Comparison of ENCODE assay signal across 10 cellular contexts in genomic region chr22:35431483-35432205, GRCh38. TPM values are rescaled to one million over a fixed set of nuclear protein-coding genes. Genes with fewer than 3 reads are reported as not detected.
DNase-seq lines count a peak whose midpoint lies in the region; ATAC-seq, FAIRE-seq and TF ChIP-seq lines count a peak whose summit lies in the region.
"Had no signal": no experiment of that assay in that cellular context is flagged by ENCODE, and none has a peak within 500 bp of the region (broad histone marks: within the 10 kb centered on the region; RNA-seq: fewer than 3 reads in every experiment).

No MANE protein-coding gene starts in this region.

- H3K4me1 ChIP-seq in Peyer's patch (peaks cover 0 to 9% (median 0%) of the 10 kb centered on the region in 4 donors), subcutaneous abdominal adipose tissue (ENCODE audit: control insufficient read depth in 5 of 5, insufficient read depth in 5 of 5, low read length in 5 of 5) (peaks cover 3 to 8% (median 5%) of the 10 kb centered on the region in 5 donors)

- H3K9ac ChIP-seq in subcutaneous abdominal adipose tissue (ENCODE audit: low read length in 5 of 5), result no peak overlapping the region

- DNase-seq in Peyer's patch, result no peak
- DNase-seq in caudate nucleus (lab: John Stamatoyannopoulos, UW), result peak in 2 of 61 donors; percentile 26 to 30
- DNase-seq in medulla oblongata (ENCODE audit: extremely low spot score), result peak; percentile 6
- DNase-seq in frontal cortex (ENCODE audit: low spot score in 2 of 2), result no peak
- DNase-seq in HT-29 (ENCODE audit: low spot score), result no peak
- DNase-seq in stimulated activated naive CD8-positive, alpha-beta T cell treated with anti-CD3 and anti-CD28 coated beads, Interleukin-15, Interleukin-2, amounts not matched to agents 100 U/mL and 50 U/mL, for 24 hours, result no peak
- no peak for DNase-seq in stimulated activated CD4-positive, alpha-beta T cell treated with anti-CD3 and anti-CD28 coated beads, Interleukin-2, amount 100 ng/mL, for 48 hours

- no peaks in the 10 kb centered on the region for H3K27me3 ChIP-seq in Peyer's patch
- no peaks in the 10 kb centered on the region for H3K27me3 ChIP-seq in subcutaneous abdominal adipose tissue (ENCODE audit: control insufficient read depth in 5 of 5, insufficient read depth in 4 of 5, low read length in 5 of 5)
- H3K27me3 ChIP-seq: MG63, upper lobe of left lung had no signal

- no peak for FAIRE-seq in frontal cortex (lab: Jason Lieb, UNC)

- peaks cover 0 to 12% (median 5%) of the 10 kb centered on the region in 4 donors for H3K9me3 ChIP-seq in Peyer's patch
- peaks cover 2 to 17% (median 14%) of the 10 kb centered on the region in 5 donors for H3K9me3 ChIP-seq in subcutaneous abdominal adipose tissue (ENCODE audit: control insufficient read depth in 5 of 5, low read length in 5 of 5)
- H3K9me3 ChIP-seq: MG63 had no signal

- H3K36me3 ChIP-seq in Peyer's patch (no peaks in the 10 kb centered on the region), subcutaneous abdominal adipose tissue (ENCODE audit: control insufficient read depth in 5 of 5, insufficient read depth in 5 of 5, low read length in 5 of 5) (peaks cover 0 to 23% (median 5%) of the 10 kb centered on the region in 5 donors)

- H3K27ac ChIP-seq in Peyer's patch, result peak overlapping the region in 3 of 4 donors; percentile 3 to 29 (median 14)
- H3K27ac ChIP-seq in caudate nucleus (ENCODE audit: low read depth, low read length), result peak overlapping the region; percentile 78
- H3K27ac ChIP-seq in subcutaneous abdominal adipose tissue (ENCODE audit: low read depth, low read length), result peak overlapping the region; percentile 50

- no peak overlapping the region for H3K4me3 ChIP-seq in Peyer's patch
- no peak overlapping the region for H3K4me3 ChIP-seq in subcutaneous abdominal adipose tissue (ENCODE audit: low read depth in 1 of 5, low read length in 5 of 5)
- H3K4me3 ChIP-seq: MG63, upper lobe of left lung had no signal

- no peak for TF ChIP-seq POLR2A in Peyer's patch (IDR thresholded peaks at IDR 0.05)

- no peak for ATAC-seq in stimulated activated naive CD8-positive, alpha-beta T cell treated with anti-CD3 and anti-CD28 coated beads, Interleukin-15, Interleukin-2, amounts not matched to agents 100 U/mL and 50 U/mL, for 24 hours

- TF ChIP-seq CTCF in Peyer's patch (IDR thresholded peaks at IDR 0.05), result no peak

RNA-seq across cellular contexts. Expression of gene MCM5, which starts 31.7 kb away (rescaled TPM):
- total RNA-seq in Peyer's patch (100 to 1,000 TPM in 1 of 4 donors, 10 to 100 TPM in 3; 16.5 to 102 (median 21.5) TPM), frontal cortex (9.4 TPM)
- total RNA-seq in HT-29 (2014; rRNA removed; shearing (Covaris generic)), result 154 and 155 TPM in 2 replicates

RNA-seq across cellular contexts. Expression of gene HMOX1, which starts 50.7 kb away (rescaled TPM):
- 10 to 100 TPM; 27.2 to 64.5 (median 46.7) TPM for total RNA-seq in Peyer's patch
- 2.9 TPM for total RNA-seq in frontal cortex
- total RNA-seq in HT-29 (2014; rRNA removed; shearing (Covaris generic)), result 14.9 and 21.6 TPM in 2 replicates

Comparison
In these comparisons a context has a peak if more than half of its experiments do, and no peak if none do; other contexts are left out.
1. H3K27ac ChIP-seq: peak in every context shown above with its lines; median percentile 78 in caudate nucleus; 50 in subcutaneous abdominal adipose tissue; 14 in Peyer's patch.